In the genomic region with DNA sequence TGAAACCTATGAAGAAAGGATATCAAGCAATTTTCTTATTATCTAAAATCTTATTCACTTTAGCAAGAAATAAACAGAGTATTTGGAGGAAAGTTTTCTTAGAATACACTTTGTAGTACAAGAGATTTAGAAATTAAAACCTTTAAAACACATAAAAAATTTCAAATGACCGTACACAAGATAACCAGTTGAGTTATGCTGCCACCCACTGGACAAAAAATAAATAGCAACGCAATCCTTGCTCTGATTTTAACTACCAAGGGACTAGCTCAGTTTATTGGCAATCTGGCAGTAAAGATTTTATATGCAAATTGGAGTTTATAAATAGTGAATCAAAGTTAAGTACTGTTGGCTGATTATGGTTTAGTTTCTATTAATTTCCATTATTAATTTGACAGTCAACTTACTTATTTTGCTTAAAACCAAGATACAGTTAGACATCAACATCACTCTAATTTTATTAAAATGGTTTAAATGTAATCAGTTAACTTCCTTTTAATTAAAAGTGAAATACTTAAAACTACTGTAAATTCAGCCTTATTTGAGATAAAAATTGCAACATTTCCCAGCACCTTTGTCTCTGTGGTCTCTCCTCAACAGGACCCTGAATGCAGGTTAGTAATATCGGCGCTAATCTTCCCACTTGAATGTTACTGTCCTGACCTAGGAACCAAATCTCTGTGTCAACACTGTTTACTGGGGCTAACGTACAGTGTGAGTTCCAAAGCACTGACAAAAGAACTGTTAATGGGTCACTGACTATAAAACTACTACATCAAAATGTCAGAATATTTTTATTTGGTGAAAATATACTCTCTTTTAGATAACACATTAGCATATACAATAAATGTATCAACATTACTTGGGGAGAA, we compare ENCODE assay signal across 8 cellular contexts. TPM values are rescaled to one million over a fixed set of nuclear protein-coding genes. Genes with fewer than 3 reads are reported as not detected.
DNase-seq lines count a peak whose midpoint lies in the region; TF ChIP-seq lines count a peak whose summit lies in the region.

No MANE protein-coding gene starts in this region.

- H3K27me3 ChIP-seq in MG63, result no peaks in the 10 kb centered on the region

- DNase-seq in A172 (ENCODE audit: low spot score) (peak; percentile 59), GF-D8 (lab: John Stamatoyannopoulos, UW) (peak; percentile 2), MG63 (peak; percentile 6), dermis blood vessel endothelial cell (peak; percentile 82), midbrain (lab: John Stamatoyannopoulos, UW) (peak; percentile 78), superior temporal gyrus (ENCODE audit: extremely low spot score) (peak; percentile 93), NK-92 (lab: John Stamatoyannopoulos, UW; ENCODE audit: unreplicated experiment) (no peak)

- H3K9me3 ChIP-seq in MG63, result no peaks in the 10 kb centered on the region

- H3K36me3 ChIP-seq in MG63, result no peaks in the 10 kb centered on the region

- H3K4me3 ChIP-seq in MG63, result no peak overlapping the region
- no peak overlapping the region for H3K4me3 ChIP-seq in WI38 (ENCODE audit: low read depth, low read length)

- peak; percentile 36; the same call in 1 of the 2 replicates for TF ChIP-seq CTCF in WI38 (IDR thresholded peaks at IDR 0.05; ENCODE audit: low read depth, low read length)

RNA-seq across cellular contexts. Expression of gene CACUL1, which starts 33.5 kb away (rescaled TPM):
- 39.2 and 41.6 TPM in 2 replicates for total RNA-seq in A172 (2014; rRNA removed; shearing (Covaris generic))
- 27.1 and 30.4 TPM in 2 replicates for total RNA-seq in MG63 (2014; rRNA removed; shearing (Covaris generic); ENCODE audit: low replicate concordance)
- total RNA-seq in dermis blood vessel endothelial cell, result 33.4 and 39.0 TPM in 2 replicates
